8 cellular contexts compared by ENCODE assay signal in genomic region chr18:22324191-22325131, GRCh38.
DNase-seq lines count a peak whose midpoint lies in the region; ATAC-seq and TF ChIP-seq lines count a peak whose summit lies in the region.

No MANE protein-coding gene starts in this region.

- 29 to 46% (median 38%) methylated on average over 25 to 30 of the region's 30 CpGs for WGBS in adrenal gland, 4 donors
- no CpG with 5 or more reads among the region's 30 CpGs for WGBS in iPS DF 6.9 (ENCODE audit: insufficient coverage, insufficient read length)

- intact Hi-C loops in adrenal gland (cut with DNase I), result no loop called here

- TF ChIP-seq POLR2A in adrenal gland (IDR thresholded peaks at IDR 0.05), result peak in 1 of 2 donors; percentile 29

- DNase-seq in ELF-1 (ENCODE audit: low read depth, low spot score) (peak; percentile 84), adrenal gland (peak; percentile 57 to 81 (median 73)), iPS DF 6.9 (ENCODE audit: low read depth, low spot score) (no peak), renal cortical epithelial cell (ENCODE audit: low read depth) (peak; percentile 29), NCI-H510A (lab: John Stamatoyannopoulos, UW) (no peak), COR-L47 (lab: John Stamatoyannopoulos, UW) (no peak)
- DNase-seq in stimulated activated CD4-positive, alpha-beta T cell treated with anti-CD3 and anti-CD28 coated beads, Interleukin-12 subunit alpha, Interleukin-12 subunit beta, amount 100 ng/mL, for 4 hours, result no peak

- peak in 3 of 6 experiments; percentile 26 to 40 (median 26) for TF ChIP-seq CTCF in adrenal gland (IDR thresholded peaks at IDR 0.05)

- H3K36me3 ChIP-seq in adrenal gland (replicated peaks in 1 of 2) (no peaks in the 10 kb centered on the region), iPS DF 6.9 (ENCODE audit: control insufficient read depth, insufficient read depth, low read length) (no peaks in the 10 kb centered on the region)

- peak overlapping the region in 1 of 4 donors; percentile 32 for H3K4me3 ChIP-seq in adrenal gland
- H3K4me3 ChIP-seq in iPS DF 6.9 (ENCODE audit: low read length), result peak overlapping the region; percentile 18; the same call in 1 of the 2 replicates

- H3K27me3 ChIP-seq in adrenal gland (no peaks in the 10 kb centered on the region), iPS DF 6.9 (ENCODE audit: control insufficient read depth, insufficient read depth, low read length) (peaks cover 2% of the 10 kb centered on the region; the same call in 1 of the 2 replicates)

- H3K27ac ChIP-seq in adrenal gland (peak overlapping the region in 4 of 5 donors; percentile 9 to 77 (median 55)), iPS DF 6.9 (ENCODE audit: low read length) (no peak overlapping the region)

- H3K9me3 ChIP-seq in adrenal gland (replicated peaks in 1 of 3) (no peaks in the 10 kb centered on the region), iPS DF 6.9 (ENCODE audit: control insufficient read depth, insufficient read depth, low read length) (no peaks in the 10 kb centered on the region)

- ATAC-seq in HG03097 (IDR thresholded peaks at IDR 0.05; ENCODE audit: low FRiP score, unreplicated experiment), result no peak

- H3K4me1 ChIP-seq in adrenal gland (replicated peaks in 1 of 2) (peaks cover 22 to 43% of the 10 kb centered on the region in 2 donors), iPS DF 6.9 (ENCODE audit: control insufficient read depth, insufficient read depth, low read length) (0 out of 2 replicates have a peak, but pooled peaks cover 1% of the 10 kb centered on the region)

Comparison
In these comparisons a context has a peak if more than half of its experiments do, and no peak if none do; other contexts are left out.
1. DNase-seq: peak in ELF-1 (single experiment), adrenal gland (7 of 7) and renal cortical epithelial cell (single experiment); none in iPS DF 6.9 (single experiment), stimulated activated CD4-positive, alpha-beta T cell treated with anti-CD3 and anti-CD28 coated beads, Interleukin-12 subunit alpha, Interleukin-12 subunit beta, amount 100 ng/mL, for 4 hours (single experiment), NCI-H510A (single experiment) and COR-L47 (single experiment).